ENCODE assay signal across 14 cellular contexts in genomic region chr4:40811886-40812857, GRCh38.
A peak's percentile ranks its signal among the peaks of the same experiment; 100 is the strongest.
DNase-seq lines count a peak whose midpoint lies in the region; ATAC-seq and TF ChIP-seq lines count a peak whose summit lies in the region.
"Had no signal": no experiment of that assay in that cellular context is flagged by ENCODE, and none has a peak within 500 bp of the region (broad histone marks: within the 10 kb centered on the region; RNA-seq: fewer than 3 reads in every experiment).

No MANE protein-coding gene starts in this region.

- CTCF ChIA-PET in WTC11 (lab: Charles Lee): interaction anchor here (0.5 to 3.0 kb wide), 3 partner anchors 29 to 170 kb away, joined by 3 to 9 read pairs (median 3); no protein-coding TSS in a partner anchor

- H3K9ac ChIP-seq in HUES6 (ENCODE audit: low read length) (no peak overlapping the region), skeletal muscle tissue (ENCODE audit: low read depth in 1 of 3, low read length in 3 of 3) (no peak overlapping the region)

- peaks cover 16% of the 10 kb centered on the region for H3K36me3 Mint-ChIP-seq in WTC11
- H3K36me3 Mint-ChIP-seq: immature natural killer cell had no signal

- H3K9me3 ChIP-seq in HUES6 (ENCODE audit: control insufficient read depth, insufficient read depth, low read depth, low read length) (no peaks in the 10 kb centered on the region), skeletal muscle tissue (ENCODE audit: control insufficient read depth in 3 of 3, low read length in 3 of 3) (no peaks in the 10 kb centered on the region)

- no peak overlapping the region for H3K4me3 Mint-ChIP-seq in WTC11
- H3K4me3 Mint-ChIP-seq: CD4-positive, alpha-beta T cell; immature natural killer cell had no signal

- ATAC-seq in WTC11: no peak
- ATAC-seq in GM19467 (IDR thresholded peaks at IDR 0.05; ENCODE audit: unreplicated experiment): no peak

- peak overlapping the region; percentile 59 for H3K27ac Mint-ChIP-seq in WTC11
- H3K27ac Mint-ChIP-seq: CD4-positive, alpha-beta T cell; immature natural killer cell had no signal

- H3K27me3 ChIP-seq in HUES6 (ENCODE audit: control insufficient read depth, insufficient read depth, low read length) (no peaks in the 10 kb centered on the region), skeletal muscle tissue (ENCODE audit: control insufficient read depth in 3 of 3, insufficient read depth in 3 of 3, low read length in 3 of 3) (no peaks in the 10 kb centered on the region)

- H3K4me1 Mint-ChIP-seq in WTC11: no peaks in the 10 kb centered on the region
- H3K4me1 Mint-ChIP-seq: immature natural killer cell had no signal

- POLR2A ChIA-PET in WTC11 (lab: Charles Lee): interaction anchor here (0.5 to 0.6 kb wide), 2 partner anchors 66 to 752 kb away, joined by 3 to 5 read pairs; no protein-coding TSS in a partner anchor

- no peak for TF ChIP-seq CTCF in WTC11 (IDR thresholded peaks at IDR 0.05)
- TF ChIP-seq CTCF in foreskin fibroblast (IDR thresholded peaks at IDR 0.05; ENCODE audit: low read depth, low read length): no peak

- H3K4me1 ChIP-seq in HUES6 (ENCODE audit: control insufficient read depth, insufficient read depth, low read length) (no peaks in the 10 kb centered on the region), skeletal muscle tissue (ENCODE audit: control insufficient read depth in 3 of 3, insufficient read depth in 3 of 3, low read length in 3 of 3) (no peaks in the 10 kb centered on the region)

- H3K4me3 ChIP-seq in HUES6 (ENCODE audit: low read depth, low read length) (no peak overlapping the region), foreskin fibroblast (ENCODE audit: low read depth in 1 of 2, low read length in 2 of 2) (no peak overlapping the region), skeletal muscle tissue (ENCODE audit: low read length in 3 of 3) (no peak overlapping the region)

- DNase-seq in WTC11 (ENCODE audit: low spot score): no peak
- peak; percentile 21 to 27 for DNase-seq in foreskin fibroblast
- no peak for DNase-seq in amniotic stem cell (lab: John Stamatoyannopoulos, UW)
- DNase-seq in NCI-H446 treated with DMSO at 0.1 percent for 48 hours (lab: John Stamatoyannopoulos, UW): no peak
- DNase-seq in DMS79 (lab: John Stamatoyannopoulos, UW): no peak
- DNase-seq: activated CD4-positive, CD25-positive, alpha-beta regulatory T cell treated with anti-CD3 and anti-CD28 coated beads, Interleukin-2, amount 50 U/mL, for 72 hours; activated T-cell treated with anti-CD3 and anti-CD28 coated beads, Interleukin-2, amount 50 U/mL, for 48 hours; CD4-positive, alpha-beta T cell; immature natural killer cell; NCI-H1105; NCI-H526 treated with DMSO at 0.1 percent for 48 hours had no signal

- H3K9me3 Mint-ChIP-seq in WTC11: no peaks in the 10 kb centered on the region
- H3K9me3 Mint-ChIP-seq: CD4-positive, alpha-beta T cell; immature natural killer cell had no signal

- peaks cover 41% of the 10 kb centered on the region for H3K36me3 ChIP-seq in HUES6 (ENCODE audit: control insufficient read depth, insufficient read depth, low read length)
- peaks cover 15 to 23% (median 23%) of the 10 kb centered on the region in 3 donors for H3K36me3 ChIP-seq in skeletal muscle tissue (ENCODE audit: control insufficient read depth in 3 of 3, insufficient read depth in 3 of 3, low read length in 3 of 3)

- H3K27ac ChIP-seq in HUES6 (ENCODE audit: low read depth, low read length) (0 out of 2 replicates have a peak overlapping the region, but pooled peaks have one; percentile 14), skeletal muscle tissue (ENCODE audit: low read depth, low read length) (peak overlapping the region; percentile 12)

- no peaks in the 10 kb centered on the region for H3K27me3 Mint-ChIP-seq in WTC11 (ENCODE audit: low read depth)
- H3K27me3 Mint-ChIP-seq: CD4-positive, alpha-beta T cell had no signal

TF ChIP-seq in WTC11, 78 proteins besides CTCF, POLR2A, EP300 and RAD21:
- TF ChIP-seq USF1 (CRISPR knock-in tag; IDR thresholded peaks at IDR 0.05): no peak
- TF ChIP-seq PRRX2 (CRISPR knock-in tag; IDR thresholded peaks at IDR 0.05): no peak
- TF ChIP-seq AR (CRISPR knock-in tag; IDR thresholded peaks at IDR 0.05): no peak

Comparison
In these comparisons a context has a peak if more than half of its experiments do, and no peak if none do; other contexts are left out.
1. DNase-seq: peak in foreskin fibroblast (2 of 2); none in WTC11 (single experiment), amniotic stem cell (single experiment), NCI-H446 treated with DMSO at 0.1 percent for 48 hours (single experiment) and DMS79 (single experiment).